In genomic region chr15:48427479-48427878, GRCh38 we compare ENCODE assay signal across 15 cellular contexts.
A peak's percentile ranks its signal among the peaks of the same experiment; 100 is the strongest.
DNase-seq lines count a peak whose midpoint lies in the region; ATAC-seq and TF ChIP-seq lines count a peak whose summit lies in the region.
"Had no signal": no experiment of that assay in that cellular context is flagged by ENCODE, and none has a peak within 500 bp of the region (broad histone marks: within the 10 kb centered on the region; RNA-seq: fewer than 3 reads in every experiment).

No MANE protein-coding gene starts in this region.

- peak overlapping the region; percentile 20; the same call in 1 of the 2 replicates for H3K9ac ChIP-seq in SK-N-SH

- WGBS in SK-N-SH (ENCODE audit: low lambda C conversion rate), result 67% methylated on average over 6 of the region's 6 CpGs
- WGBS in gastroesophageal sphincter (ENCODE audit: low coverage in 1 of 2), 2 donors, result 54 to 92% methylated on average over 5 of the region's 6 CpGs
- 80 to 81% methylated on average over 6 of the region's 6 CpGs for WGBS in body of pancreas, 2 donors

- CTCF ChIA-PET in AG04450 (lab: Charles Lee) (no interaction called here), SK-N-SH (lab: Yijun Ruan, JAX) (interaction anchor here (1.5 kb wide), 1 partner anchor 10 kb away, joined by 6 read pairs; no protein-coding TSS in a partner anchor)

- intact Hi-C loops in body of pancreas (cut with DNase I), result no loop called here

- POLR2A ChIA-PET in AG04450 (lab: Yijun Ruan, JAX), result interaction anchor here (1.2 kb wide), 2 partner anchors 12 to 27 kb away, joined by 3 to 6 read pairs; no protein-coding TSS in a partner anchor
- POLR2A ChIA-PET in SK-N-SH (lab: Yijun Ruan, JAX), result no interaction called here

- H3K27ac ChIP-seq in AG04450 (ENCODE audit: low read depth, low read length), result peak overlapping the region; percentile 42
- H3K27ac ChIP-seq in SK-N-SH (ENCODE audit: low read depth in 2 of 2, low read length in 1 of 2), result peak overlapping the region; percentile 75 to 85
- H3K27ac ChIP-seq in gastroesophageal sphincter, result peak overlapping the region in 3 of 4 donors; percentile 26 to 43 (median 41)
- no peak overlapping the region for H3K27ac ChIP-seq in body of pancreas
- H3K27ac ChIP-seq: A549 had no signal

- no peak for TF ChIP-seq POLR2A in gastroesophageal sphincter (IDR thresholded peaks at IDR 0.05)
- TF ChIP-seq POLR2A in body of pancreas (IDR thresholded peaks at IDR 0.05), result no peak

- no peaks in the 10 kb centered on the region for H3K9me3 ChIP-seq in AG04450 (ENCODE audit: control insufficient read depth, insufficient read depth, low read length)
- H3K9me3 ChIP-seq in SK-N-SH, result no peaks in the 10 kb centered on the region
- H3K9me3 ChIP-seq in gastroesophageal sphincter, result no peaks in the 10 kb centered on the region
- H3K9me3 ChIP-seq in body of pancreas, result no peaks in the 10 kb centered on the region
- H3K9me3 ChIP-seq: A549 had no signal

- TF ChIP-seq CTCF in AG04450 (IDR thresholded peaks at IDR 0.05; ENCODE audit: low read depth, low read length) (no peak), SK-N-SH (IDR thresholded peaks at IDR 0.05) (no peak), gastroesophageal sphincter (IDR thresholded peaks at IDR 0.05) (no peak), osteocyte (IDR thresholded peaks at IDR 0.05) (no peak), body of pancreas (IDR thresholded peaks at IDR 0.05) (no peak)

- TF ChIP-seq RAD21 in SK-N-SH (IDR thresholded peaks at IDR 0.05; ENCODE audit: low read length), result no peak

- H3K4me3 Mint-ChIP-seq in osteocyte (ENCODE audit: unreplicated experiment), result no peak overlapping the region

- ATAC-seq in gastroesophageal sphincter, result no peak
- ATAC-seq in HG03571 (IDR thresholded peaks at IDR 0.05; ENCODE audit: unreplicated experiment), result no peak
- no peak for ATAC-seq in body of pancreas
- ATAC-seq: A549 had no signal

- H2AFZ ChIP-seq in SK-N-SH (ENCODE audit: low read depth), result no peak overlapping the region

- H4K20me1 ChIP-seq in SK-N-SH (ENCODE audit: insufficient read depth), result no peaks in the 10 kb centered on the region

- peaks cover 76 to 92% of the 10 kb centered on the region in 2 experiments for H3K36me3 ChIP-seq in SK-N-SH (replicated peaks in 1 of 2; ENCODE audit: control insufficient read depth in 1 of 2, insufficient read depth in 2 of 2, low read length in 1 of 2)
- peaks cover 6 to 100% of the 10 kb centered on the region in 2 donors for H3K36me3 ChIP-seq in gastroesophageal sphincter
- H3K36me3 ChIP-seq in body of pancreas (replicated peaks in 1 of 2; ENCODE audit: insufficient read depth in 1 of 2, low read depth in 2 of 2), result no peaks in the 10 kb centered on the region

- peaks cover 23% of the 10 kb centered on the region; the same call in 1 of the 2 replicates for H3K79me2 ChIP-seq in SK-N-SH (ENCODE audit: insufficient read depth)

- H3K4me1 Mint-ChIP-seq in osteocyte (ENCODE audit: unreplicated experiment), result peaks cover 38% of the 10 kb centered on the region

- DNase-seq in AG04450 (ENCODE audit: low read depth, low spot score), result no peak
- DNase-seq in SK-N-SH, result no peak
- DNase-seq in osteocyte (ENCODE audit: extremely low spot score, unreplicated experiment), result no peak
- no peak for DNase-seq in NCI-H1417 (lab: John Stamatoyannopoulos, UW)
- DNase-seq in activated T-cell treated with anti-CD3 and anti-CD28 coated beads for 4 hours, result no peak
- DNase-seq in body of pancreas, result no peak
- DNase-seq: AML-193, DMS79, Karpas-422, NCI-H2029, NCI-H2171 treated with DMSO at 0.1 percent for 48 hours, NCI-H774 had no signal

- TF ChIP-seq EP300 in SK-N-SH (IDR thresholded peaks at IDR 0.05; ENCODE audit: borderline replicate concordance in 1 of 2, low read depth in 1 of 2, low read length in 1 of 2), result no peak
- no peak for TF ChIP-seq EP300 in gastroesophageal sphincter (IDR thresholded peaks at IDR 0.05)

- H3K27me3 ChIP-seq in AG04450 (ENCODE audit: control insufficient read depth, insufficient read depth, low read length), result no peaks in the 10 kb centered on the region
- H3K27me3 ChIP-seq in SK-N-SH (ENCODE audit: insufficient read depth), result no peaks in the 10 kb centered on the region
- no peaks in the 10 kb centered on the region for H3K27me3 ChIP-seq in gastroesophageal sphincter
- H3K27me3 ChIP-seq in body of pancreas, result no peaks in the 10 kb centered on the region

- H3K4me1 ChIP-seq in SK-N-SH (ENCODE audit: control insufficient read depth in 1 of 2, insufficient read depth in 2 of 2, low read depth in 1 of 2, low read length in 1 of 2) (peaks cover 0 to 37% of the 10 kb centered on the region in 2 experiments; a peak in 3 of 4 replicates), gastroesophageal sphincter (peaks cover 0 to 12% (median 2%) of the 10 kb centered on the region in 3 donors), body of pancreas (no peaks in the 10 kb centered on the region)
- H3K4me1 ChIP-seq: A549 had no signal

- H3K9me2 ChIP-seq in SK-N-SH, result no peaks in the 10 kb centered on the region

- H3K4me2 ChIP-seq in SK-N-SH, result peak overlapping the region; percentile 39
- H3K4me2 ChIP-seq: A549 had no signal

- H3F3A ChIP-seq in SK-N-SH (replicated peaks; ENCODE audit: insufficient read depth), result peaks cover 62% of the 10 kb centered on the region

- H3K4me3 ChIP-seq in AG04450 (ENCODE audit: low read depth, low read length) (no peak overlapping the region), SK-N-SH (ENCODE audit: low read depth in 2 of 2, low read length in 1 of 2) (no peak overlapping the region), gastroesophageal sphincter (no peak overlapping the region), body of pancreas (no peak overlapping the region)
- H3K4me3 ChIP-seq: A549 had no signal

- H3K27ac Mint-ChIP-seq in osteocyte (ENCODE audit: unreplicated experiment), result peak overlapping the region; percentile 77

- H3K27me3 Mint-ChIP-seq in osteocyte (ENCODE audit: unreplicated experiment), result no peaks in the 10 kb centered on the region

- H3K9me3 Mint-ChIP-seq in osteocyte (ENCODE audit: unreplicated experiment), result no peaks in the 10 kb centered on the region

- H3K36me3 Mint-ChIP-seq in osteocyte (ENCODE audit: unreplicated experiment), result peaks cover 76% of the 10 kb centered on the region

TF ChIP-seq in SK-N-SH, 30 proteins besides CTCF, POLR2A, EP300 and RAD21:
- TF ChIP-seq TEAD4 (IDR thresholded peaks at IDR 0.05; ENCODE audit: borderline replicate concordance, insufficient read depth) (no peak), FOSL2 (IDR thresholded peaks at IDR 0.05; ENCODE audit: borderline replicate concordance, low read depth) (no peak)

Comparison
In these comparisons a context has a peak if more than half of its experiments do, and no peak if none do; other contexts are left out.
1. H3K27ac ChIP-seq: peak in AG04450 (single experiment), SK-N-SH (2 of 2) and gastroesophageal sphincter (3 of 4); none in body of pancreas (0 of 4).